In the genomic region with DNA sequence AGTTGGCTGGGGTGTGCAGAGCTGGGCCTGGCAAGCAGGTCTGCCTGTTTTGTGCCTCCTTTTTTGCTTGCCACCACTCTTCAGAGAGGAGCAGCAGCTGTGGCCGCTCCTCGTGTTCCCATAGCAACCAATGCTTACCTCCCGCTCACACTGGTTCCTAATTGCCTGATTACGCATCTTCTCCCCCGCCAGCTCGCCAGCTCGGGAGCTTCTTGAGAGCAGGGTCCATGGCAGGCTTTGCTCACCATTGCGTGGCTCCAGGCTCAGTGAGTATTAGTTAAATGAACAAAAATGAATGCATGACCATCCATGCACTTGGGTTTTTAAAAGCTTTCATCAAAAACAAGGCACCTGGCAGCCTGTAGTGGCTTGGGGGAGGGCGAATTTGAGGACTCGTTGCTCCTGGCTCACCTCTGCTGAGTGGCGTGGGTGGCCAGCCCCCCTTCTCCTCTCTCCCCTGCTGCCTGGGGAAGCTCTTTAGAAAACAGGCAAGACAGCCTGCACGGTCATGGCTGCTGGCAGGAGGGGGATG, we compare ENCODE assay signal across 11 cellular contexts. TPM values are rescaled to one million over a fixed set of nuclear protein-coding genes. Genes with fewer than 3 reads are reported as not detected.
DNase-seq lines count a peak whose midpoint lies in the region; ATAC-seq and TF ChIP-seq lines count a peak whose summit lies in the region.
"Had no signal": no experiment of that assay in that cellular context is flagged by ENCODE, and none has a peak within 500 bp of the region (broad histone marks: within the 10 kb centered on the region; RNA-seq: fewer than 3 reads in every experiment).

No MANE protein-coding gene starts in this region.

- H3K36me3 ChIP-seq in GM23338 (ENCODE audit: insufficient read depth) (no peaks in the 10 kb centered on the region), neural cell (ENCODE audit: insufficient read depth, low read length) (no peaks in the 10 kb centered on the region), OCI-LY7 (ENCODE audit: insufficient read depth, low read length) (no peaks in the 10 kb centered on the region)

- CTCF ChIA-PET in OCI-LY7 (lab: Charles Lee; ENCODE audit: unreplicated experiment) = no interaction called here

- no peak overlapping the region for H3K27ac Mint-ChIP-seq in GM23338

- H3K4me3 ChIP-seq in GM23338 = 0 out of 2 replicates have a peak overlapping the region, but pooled peaks have one; percentile 32
- peak overlapping the region; percentile 59 for H3K4me3 ChIP-seq in neural cell (ENCODE audit: low read length)
- no peak overlapping the region for H3K4me3 ChIP-seq in OCI-LY7 (ENCODE audit: low read depth, low read length, poor library complexity, severe bottlenecking)

- no peaks in the 10 kb centered on the region; the same call in 2 of the 3 replicates for H3K9me3 Mint-ChIP-seq in GM23338

- ATAC-seq in GM23338 = peak; percentile 93

- H3K4me3 Mint-ChIP-seq in GM23338 = no peak overlapping the region

- H3K4me1 Mint-ChIP-seq in GM23338 = peaks cover 23% of the 10 kb centered on the region

- BruUV-seq in OCI-LY7 (replicated peaks; lab: Mats Ljungman, UMichigan) = no TSS peak

- H3K9ac ChIP-seq in neural cell (ENCODE audit: low read length) = peak overlapping the region; percentile 68

- TF ChIP-seq RAD21 in neural cell (conservative IDR thresholded peaks at IDR 0.05) = peak; percentile 44

- H3K79me2 ChIP-seq in GM23338 (replicated peaks; ENCODE audit: insufficient read depth) = no peaks in the 10 kb centered on the region
- no peaks in the 10 kb centered on the region for H3K79me2 ChIP-seq in neural cell (replicated peaks; ENCODE audit: insufficient read depth, low read length)
- H3K79me2 ChIP-seq in OCI-LY7 (ENCODE audit: insufficient read depth, low read depth, low read length) = no peaks in the 10 kb centered on the region

- H2AFZ ChIP-seq in GM23338 (no peak overlapping the region), neural cell (ENCODE audit: low read depth, low read length) (peak overlapping the region; percentile 33), OCI-LY7 (ENCODE audit: low read length) (no peak overlapping the region)

- H3K4me2 ChIP-seq in GM23338 = peak overlapping the region; percentile 69
- H3K4me2 ChIP-seq in neural cell (ENCODE audit: low read length) = peak overlapping the region; percentile 55
- H3K4me2 ChIP-seq in OCI-LY7 (ENCODE audit: low read length) = no peak overlapping the region

- no peaks in the 10 kb centered on the region for H3K36me3 Mint-ChIP-seq in GM23338 (ENCODE audit: low read depth)

- intact Hi-C loops in OCI-LY7 (cut with micrococcal nuclease; ENCODE audit: unreplicated experiment) = no loop called here

- H3K27me3 ChIP-seq in GM23338 (ENCODE audit: insufficient read depth) (0 out of 2 replicates have a peak, but pooled peaks cover 6% of the 10 kb centered on the region), neural cell (ENCODE audit: insufficient read depth, low read depth, low read length) (no peaks in the 10 kb centered on the region)

- POLR2A ChIA-PET in OCI-LY7 (lab: Charles Lee) = interaction anchor here (0.5 kb wide), 1 partner anchor 9 kb away, joined by 3 read pairs; no protein-coding TSS in a partner anchor

- H3K4me1 ChIP-seq in GM23338 (ENCODE audit: insufficient read depth) (no peaks in the 10 kb centered on the region), OCI-LY7 (ENCODE audit: insufficient read depth, low read length, poor library complexity, severe bottlenecking) (no peaks in the 10 kb centered on the region)

- peaks cover 17% of the 10 kb centered on the region for H3K27me3 Mint-ChIP-seq in GM23338 (ENCODE audit: insufficient read depth, low read depth, poor library complexity)

- H3K9me3 ChIP-seq in neural cell (ENCODE audit: low read length) (no peaks in the 10 kb centered on the region), OCI-LY7 (ENCODE audit: low read length) (no peaks in the 10 kb centered on the region)

- peak; percentile 63 for TF ChIP-seq EP300 in neural cell (conservative IDR thresholded peaks at IDR 0.05; ENCODE audit: poor library complexity, severe bottlenecking)

- peak; percentile 64 for DNase-seq in GM23338 (ENCODE audit: low spot score)
- peak; percentile 70 for DNase-seq in NCI-H2196 (lab: John Stamatoyannopoulos, UW; ENCODE audit: unreplicated experiment)
- peak in 46 of 61 donors; percentile 1 to 71 (median 22) for DNase-seq in caudate nucleus (lab: John Stamatoyannopoulos, UW)
- DNase-seq in OCI-LY7 (ENCODE audit: low spot score) = no peak
- DNase-seq in OCI-M2 (lab: John Stamatoyannopoulos, UW; ENCODE audit: unreplicated experiment) = no peak
- DNase-seq in stimulated activated CD4-positive, alpha-beta T cell treated with anti-CD3 and anti-CD28 coated beads, Interleukin-2, amount 100 ng/mL, for 48 hours = no peak
- DNase-seq in HUDEP-2 (lab: John Stamatoyannopoulos, UW; ENCODE audit: unreplicated experiment in 76 of 76) = no peak
- DNase-seq: activated naive CD4-positive, alpha-beta T cell treated with anti-CD3 and anti-CD28 coated beads, Interleukin-2, amount 50 U/mL, for 16 hours; DND-41; stimulated activated CD4-positive, alpha-beta T cell treated with anti-CD3 and anti-CD28 coated beads, Interleukin-4, amount 100 ng/mL, for 4 hours had no signal

- H3K9me2 ChIP-seq in GM23338 (ENCODE audit: insufficient read depth) = no peaks in the 10 kb centered on the region
- no peaks in the 10 kb centered on the region for H3K9me2 ChIP-seq in neural cell (ENCODE audit: insufficient read depth, low read length)
- no peaks in the 10 kb centered on the region for H3K9me2 ChIP-seq in OCI-LY7 (ENCODE audit: insufficient read depth, low read length)

- no peak overlapping the region for H3K27ac ChIP-seq in GM23338 (ENCODE audit: low read depth)
- peak overlapping the region; percentile 60 for H3K27ac ChIP-seq in caudate nucleus (ENCODE audit: low read depth, low read length)
- H3K27ac ChIP-seq in neural cell (ENCODE audit: low read length) = peak overlapping the region; percentile 93
- no peak overlapping the region for H3K27ac ChIP-seq in OCI-LY7 (ENCODE audit: low read depth, low read length, poor library complexity, severe bottlenecking)

- H3F3A ChIP-seq in GM23338 (replicated peaks; ENCODE audit: low read depth) (no peaks in the 10 kb centered on the region), neural cell (ENCODE audit: insufficient read depth, low read length, poor library complexity, severe bottlenecking) (no peaks in the 10 kb centered on the region)

- H4K20me1 ChIP-seq in GM23338 (replicated peaks; ENCODE audit: insufficient read depth) = no peaks in the 10 kb centered on the region
- no peaks in the 10 kb centered on the region for H4K20me1 ChIP-seq in neural cell (ENCODE audit: insufficient read depth)
- no peaks in the 10 kb centered on the region for H4K20me1 ChIP-seq in OCI-LY7 (ENCODE audit: insufficient read depth, low read length)

- no peak for TF ChIP-seq CTCF in GM23338 (conservative IDR thresholded peaks at IDR 0.05; ENCODE audit: low read depth in 2 of 2)
- TF ChIP-seq CTCF in neural cell (IDR thresholded peaks at IDR 0.05; ENCODE audit: poor library complexity, severe bottlenecking) = no peak
- TF ChIP-seq CTCF in OCI-LY7 (conservative IDR thresholded peaks at IDR 0.05; ENCODE audit: low read length) = no peak

TF ChIP-seq in GM23338, 12 proteins besides CTCF, POLR2A, EP300 and RAD21 (continues in another document):
- TF ChIP-seq ZNF114 (CRISPR knock-in tag; IDR thresholded peaks at IDR 0.05) (no peak), CREB1 (CRISPR knock-in tag; IDR thresholded peaks at IDR 0.05; ENCODE audit: low read depth) (no peak), STAT1 (IDR thresholded peaks at IDR 0.05; ENCODE audit: unreplicated experiment) (no peak), ZNF331 (CRISPR knock-in tag; IDR thresholded peaks at IDR 0.05; ENCODE audit: low read depth) (no peak), NANOG (IDR thresholded peaks at IDR 0.05; ENCODE audit: borderline replicate concordance) (no peak)

TF ChIP-seq in neural cell, 6 proteins besides CTCF, POLR2A, EP300 and RAD21:
- TF ChIP-seq SMC3 (conservative IDR thresholded peaks at IDR 0.05; ENCODE audit: poor library complexity) (peak; percentile 38), TAF1 (IDR thresholded peaks at IDR 0.05; ENCODE audit: low read depth) (no peak), EZH2 (IDR thresholded peaks at IDR 0.05; ENCODE audit: borderline replicate concordance, insufficient read depth, low read length, poor library complexity, severe bottlenecking) (no peak), MXI1 (conservative IDR thresholded peaks at IDR 0.05; ENCODE audit: poor library complexity, severe bottlenecking) (no peak), POLR2AphosphoS5 (IDR thresholded peaks at IDR 0.05) (peak; percentile 72)
- TF ChIP-seq, protein P1, sequence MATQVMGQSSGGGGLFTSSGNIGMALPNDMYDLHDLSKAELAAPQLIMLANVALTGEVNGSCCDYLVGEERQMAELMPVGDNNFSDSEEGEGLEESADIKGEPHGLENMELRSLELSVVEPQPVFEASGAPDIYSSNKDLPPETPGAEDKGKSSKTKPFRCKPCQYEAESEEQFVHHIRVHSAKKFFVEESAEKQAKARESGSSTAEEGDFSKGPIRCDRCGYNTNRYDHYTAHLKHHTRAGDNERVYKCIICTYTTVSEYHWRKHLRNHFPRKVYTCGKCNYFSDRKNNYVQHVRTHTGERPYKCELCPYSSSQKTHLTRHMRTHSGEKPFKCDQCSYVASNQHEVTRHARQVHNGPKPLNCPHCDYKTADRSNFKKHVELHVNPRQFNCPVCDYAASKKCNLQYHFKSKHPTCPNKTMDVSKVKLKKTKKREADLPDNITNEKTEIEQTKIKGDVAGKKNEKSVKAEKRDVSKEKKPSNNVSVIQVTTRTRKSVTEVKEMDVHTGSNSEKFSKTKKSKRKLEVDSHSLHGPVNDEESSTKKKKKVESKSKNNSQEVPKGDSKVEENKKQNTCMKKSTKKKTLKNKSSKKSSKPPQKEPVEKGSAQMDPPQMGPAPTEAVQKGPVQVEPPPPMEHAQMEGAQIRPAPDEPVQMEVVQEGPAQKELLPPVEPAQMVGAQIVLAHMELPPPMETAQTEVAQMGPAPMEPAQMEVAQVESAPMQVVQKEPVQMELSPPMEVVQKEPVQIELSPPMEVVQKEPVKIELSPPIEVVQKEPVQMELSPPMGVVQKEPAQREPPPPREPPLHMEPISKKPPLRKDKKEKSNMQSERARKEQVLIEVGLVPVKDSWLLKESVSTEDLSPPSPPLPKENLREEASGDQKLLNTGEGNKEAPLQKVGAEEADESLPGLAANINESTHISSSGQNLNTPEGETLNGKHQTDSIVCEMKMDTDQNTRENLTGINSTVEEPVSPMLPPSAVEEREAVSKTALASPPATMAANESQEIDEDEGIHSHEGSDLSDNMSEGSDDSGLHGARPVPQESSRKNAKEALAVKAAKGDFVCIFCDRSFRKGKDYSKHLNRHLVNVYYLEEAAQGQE (IDR thresholded peaks at IDR 0.05; ENCODE audit: borderline replicate concordance) = peak; percentile 57

RNA-seq across cellular contexts. Expression of gene PJA1, which starts 14.2 kb away (rescaled TPM):
- total RNA-seq in GM23338 (2014; rRNA removed; shearing (Covaris generic)) = 30.9 and 31.3 TPM in 2 replicates
- polyA plus RNA-seq in GM23338 (2016; fragmentation: Nextera tagmentation; extraction: Ambion mirVana) (20.7 and 25.2 TPM in 2 replicates), neural cell (214 and 225 TPM in 2 replicates)
- 207 and 208 TPM in 2 replicates for polyA minus RNA-seq in neural cell
- 20.2 and 23.6 TPM in 2 replicates for total RNA-seq in OCI-LY7 (2014; rRNA removed; shearing (Covaris generic))
- 18.4 and 20.8 TPM in 2 replicates for total RNA-seq in OCI-LY7 (2022)

Comparison
In these comparisons a context has a peak if more than half of its experiments do, and no peak if none do; other contexts are left out.
1. DNase-seq: peak in GM23338 (single experiment), NCI-H2196 (single experiment) and caudate nucleus (46 of 61); none in OCI-LY7 (single experiment), OCI-M2 (single experiment), stimulated activated CD4-positive, alpha-beta T cell treated with anti-CD3 and anti-CD28 coated beads, Interleukin-2, amount 100 ng/mL, for 48 hours (0 of 2) and HUDEP-2 (0 of 76).
2. H3K27ac ChIP-seq: peak in caudate nucleus (single experiment) and neural cell (single experiment); none in GM23338 (single experiment) and OCI-LY7 (single experiment).